20 cellular contexts compared by ENCODE assay signal in the genomic region with DNA sequence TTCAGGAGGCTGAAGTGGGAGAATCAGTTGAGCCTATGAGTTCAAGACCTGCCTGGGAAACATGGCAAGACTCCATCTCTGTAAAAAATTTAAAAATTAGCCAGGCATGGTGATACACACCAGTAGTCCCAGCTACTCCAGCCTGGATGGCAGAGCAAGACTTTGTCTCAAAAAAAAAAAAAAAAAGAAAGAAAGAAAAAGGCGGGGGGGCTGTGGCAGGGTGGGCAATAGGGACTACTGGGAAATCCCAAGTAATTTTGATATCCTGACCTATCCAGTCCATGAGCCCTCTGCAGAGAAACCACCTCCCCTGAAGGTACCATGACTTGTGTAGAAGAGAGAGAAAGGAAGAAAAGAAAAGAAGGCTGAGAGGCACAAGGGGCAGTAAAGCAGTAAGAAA. TPM values are rescaled to one million over a fixed set of nuclear protein-coding genes. Genes with fewer than 3 reads are reported as not detected.
DNase-seq lines count a peak whose midpoint lies in the region; ATAC-seq and TF ChIP-seq lines count a peak whose summit lies in the region.
"Had no signal": no experiment of that assay in that cellular context is flagged by ENCODE, and none has a peak within 500 bp of the region (broad histone marks: within the 10 kb centered on the region; RNA-seq: fewer than 3 reads in every experiment).

No MANE protein-coding gene starts in this region.

- H3K27ac ChIP-seq in GM23338 (ENCODE audit: low read depth) (peak overlapping the region; percentile 79), OCI-LY3 (ENCODE audit: low read length) (no peak overlapping the region), iPS-20b (ENCODE audit: low read length) (no peak overlapping the region)
- H3K27ac ChIP-seq: RWPE1 had no signal

- TF ChIP-seq CTCF in GM23338 (conservative IDR thresholded peaks at IDR 0.05; ENCODE audit: low read depth in 2 of 2): no peak
- TF ChIP-seq CTCF in OCI-LY3 (IDR thresholded peaks at IDR 0.05; ENCODE audit: low read depth, low read length): no peak
- no peak for TF ChIP-seq CTCF in Calu3 (IDR thresholded peaks at IDR 0.05; ENCODE audit: unreplicated experiment)

- intact Hi-C loops in Calu3 (cut with micrococcal nuclease; ENCODE audit: unreplicated experiment): loop anchor here (5.0 kb wide), 1 partner anchor 56 kb away; no protein-coding TSS in a partner anchor

- CTCF ChIA-PET in Calu3 (lab: Charles Lee): no interaction called here

- H3K9ac ChIP-seq in OCI-LY3 (ENCODE audit: low read length): no peak overlapping the region
- peak overlapping the region; percentile 25; the same call in 1 of the 2 replicates for H3K9ac ChIP-seq in iPS-20b (ENCODE audit: low read depth, low read length)

- 0 out of 2 replicates have a peak, but pooled peaks cover 10% of the 10 kb centered on the region for H3K36me3 ChIP-seq in GM23338 (ENCODE audit: insufficient read depth)
- peaks cover 13% of the 10 kb centered on the region for H3K36me3 ChIP-seq in OCI-LY3 (replicated peaks; ENCODE audit: low read depth, low read length)
- no peaks in the 10 kb centered on the region for H3K36me3 ChIP-seq in iPS-20b (ENCODE audit: insufficient read depth, low read depth, low read length)
- H3K36me3 ChIP-seq in MG63: no peaks in the 10 kb centered on the region

- H3K4me3 ChIP-seq in GM23338 (no peak overlapping the region), OCI-LY3 (ENCODE audit: low read length) (no peak overlapping the region), iPS-20b (ENCODE audit: low read length) (no peak overlapping the region), MG63 (no peak overlapping the region)
- H3K4me3 ChIP-seq: heart right ventricle had no signal

- peaks cover 22% of the 10 kb centered on the region for H3K9me3 ChIP-seq in OCI-LY3 (ENCODE audit: insufficient read depth, low read length)
- H3K9me3 ChIP-seq in iPS-20b (ENCODE audit: insufficient read depth, low read depth, low read length): peaks cover 13% of the 10 kb centered on the region
- H3K9me3 ChIP-seq in MG63: peaks cover 19% of the 10 kb centered on the region

- H3K27me3 Mint-ChIP-seq in GM23338 (ENCODE audit: insufficient read depth, low read depth, poor library complexity): peaks cover 3% of the 10 kb centered on the region
- H3K27me3 Mint-ChIP-seq in Calu3 (ENCODE audit: unreplicated experiment): no peaks in the 10 kb centered on the region
- H3K27me3 Mint-ChIP-seq: activated B cell treated with CpG ODN at 0.5 μM for 24 hours; activated naive CD8-positive, alpha-beta T cell treated with anti-CD3 and anti-CD28 coated beads for 36 hours; CD4-positive, alpha-beta memory T cell had no signal

- H4K20me1 ChIP-seq in GM23338 (replicated peaks; ENCODE audit: insufficient read depth) (no peaks in the 10 kb centered on the region), OCI-LY3 (ENCODE audit: insufficient read depth, low read length) (no peaks in the 10 kb centered on the region)

- H3K9me3 Mint-ChIP-seq in GM23338 (peaks cover 23% of the 10 kb centered on the region), Calu3 (ENCODE audit: low read depth, unreplicated experiment) (peaks cover 5% of the 10 kb centered on the region)

- H3K4me2 ChIP-seq in GM23338 (peak overlapping the region; percentile 45; the same call in 1 of the 2 replicates), OCI-LY3 (ENCODE audit: low read length) (peak overlapping the region; percentile 26; the same call in 1 of the 2 replicates)

- H3K27me3 ChIP-seq in GM23338 (ENCODE audit: insufficient read depth) (no peaks in the 10 kb centered on the region), OCI-LY3 (ENCODE audit: low read depth, low read length) (peaks cover 60% of the 10 kb centered on the region), iPS-20b (ENCODE audit: insufficient read depth, low read length) (no peaks in the 10 kb centered on the region), MG63 (no peaks in the 10 kb centered on the region)
- H3K27me3 ChIP-seq: heart right ventricle had no signal

- H3K4me1 ChIP-seq in GM23338 (ENCODE audit: insufficient read depth): peaks cover 20% of the 10 kb centered on the region
- peaks cover 11% of the 10 kb centered on the region for H3K4me1 ChIP-seq in OCI-LY3 (ENCODE audit: low read length)
- peaks cover 28% of the 10 kb centered on the region; the same call in 1 of the 2 replicates for H3K4me1 ChIP-seq in iPS-20b (ENCODE audit: insufficient read depth, low read length)

- no peaks in the 10 kb centered on the region for H3K79me2 ChIP-seq in GM23338 (replicated peaks; ENCODE audit: insufficient read depth)
- H3K79me2 ChIP-seq in OCI-LY3 (ENCODE audit: low read length): no peaks in the 10 kb centered on the region

- H3K27ac Mint-ChIP-seq in GM23338 (peak overlapping the region; percentile 47), Calu3 (ENCODE audit: unreplicated experiment) (no peak overlapping the region)
- H3K27ac Mint-ChIP-seq: activated B cell treated with CpG ODN at 0.5 μM for 24 hours; activated CD4-positive, alpha-beta memory T cell treated with anti-CD3 and anti-CD28 coated beads for 36 hours; activated naive CD8-positive, alpha-beta T cell treated with anti-CD3 and anti-CD28 coated beads for 36 hours; activated T-helper 2 cell treated with anti-CD3 and anti-CD28 coated beads, Interferon-gamma antibody, Interleukin-2, Interleukin-4, amounts not matched to agents 10 μg/mL and 5 μg/mL and 100 μg/mL, durations not matched to agents 14 hours and 24 hours and 36 hours had no signal

- DNase-seq in GM23338 (ENCODE audit: low spot score) (no peak), renal cortical epithelial cell (ENCODE audit: low read depth) (peak; percentile 48), Calu3 (no peak), MG63 (no peak), NCI-H1092 (lab: John Stamatoyannopoulos, UW) (no peak)
- DNase-seq: activated B cell treated with CpG ODN at 0.5 μM for 24 hours; activated CD4-positive, alpha-beta memory T cell treated with anti-CD3 and anti-CD28 coated beads for 36 hours; activated naive CD8-positive, alpha-beta T cell treated with anti-CD3 and anti-CD28 coated beads for 36 hours; CD4-positive, alpha-beta memory T cell; heart right ventricle; left colon; NCI-H187 treated with DMSO at 0.1 percent for 48 hours; NCI-H526; retina; stimulated activated CD4-positive, alpha-beta T cell treated with anti-CD3 and anti-CD28 coated beads, Interleukin-4, amount 100 ng/mL, for 24 hours; stimulated activated naive CD4-positive, alpha-beta T cell treated with Interleukin-2 at 50 U/mL for 16 hours had no signal

- no TSS peak for BruUV-seq in Calu3 (replicated peaks; lab: Mats Ljungman, UMichigan)

- no peaks in the 10 kb centered on the region for H3K9me2 ChIP-seq in GM23338 (ENCODE audit: insufficient read depth)

- peaks cover 58% of the 10 kb centered on the region for H3K4me1 Mint-ChIP-seq in GM23338
- H3K4me1 Mint-ChIP-seq in Calu3 (ENCODE audit: low read depth, unreplicated experiment): peaks cover 15% of the 10 kb centered on the region

- H2AFZ ChIP-seq in GM23338 (no peak overlapping the region), OCI-LY3 (ENCODE audit: low read depth, low read length) (no peak overlapping the region)

- H3F3A ChIP-seq in GM23338 (replicated peaks; ENCODE audit: low read depth): no peaks in the 10 kb centered on the region

- H3K4me3 Mint-ChIP-seq in GM23338 (no peak overlapping the region), Calu3 (ENCODE audit: low read depth, unreplicated experiment) (no peak overlapping the region)
- H3K4me3 Mint-ChIP-seq: activated B cell treated with CpG ODN at 0.5 μM for 24 hours; activated CD4-positive, alpha-beta memory T cell treated with anti-CD3 and anti-CD28 coated beads for 36 hours; activated naive CD8-positive, alpha-beta T cell treated with anti-CD3 and anti-CD28 coated beads for 36 hours; CD4-positive, alpha-beta memory T cell had no signal

- peaks cover 20% of the 10 kb centered on the region; the same call in 2 of the 3 replicates for H3K36me3 Mint-ChIP-seq in GM23338 (ENCODE audit: low read depth)
- no peaks in the 10 kb centered on the region for H3K36me3 Mint-ChIP-seq in Calu3 (ENCODE audit: insufficient read depth, unreplicated experiment)

- ATAC-seq in GM23338: no peak
- ATAC-seq: left colon had no signal

TF ChIP-seq in GM23338, 12 proteins besides CTCF, POLR2A, EP300 and RAD21:
- TF ChIP-seq POLR2AphosphoS5 (IDR thresholded peaks at IDR 0.05; ENCODE audit: low read depth): no peak
- TF ChIP-seq JUNB (IDR thresholded peaks at IDR 0.05; ENCODE audit: unreplicated experiment): no peak
- TF ChIP-seq, protein P1, sequence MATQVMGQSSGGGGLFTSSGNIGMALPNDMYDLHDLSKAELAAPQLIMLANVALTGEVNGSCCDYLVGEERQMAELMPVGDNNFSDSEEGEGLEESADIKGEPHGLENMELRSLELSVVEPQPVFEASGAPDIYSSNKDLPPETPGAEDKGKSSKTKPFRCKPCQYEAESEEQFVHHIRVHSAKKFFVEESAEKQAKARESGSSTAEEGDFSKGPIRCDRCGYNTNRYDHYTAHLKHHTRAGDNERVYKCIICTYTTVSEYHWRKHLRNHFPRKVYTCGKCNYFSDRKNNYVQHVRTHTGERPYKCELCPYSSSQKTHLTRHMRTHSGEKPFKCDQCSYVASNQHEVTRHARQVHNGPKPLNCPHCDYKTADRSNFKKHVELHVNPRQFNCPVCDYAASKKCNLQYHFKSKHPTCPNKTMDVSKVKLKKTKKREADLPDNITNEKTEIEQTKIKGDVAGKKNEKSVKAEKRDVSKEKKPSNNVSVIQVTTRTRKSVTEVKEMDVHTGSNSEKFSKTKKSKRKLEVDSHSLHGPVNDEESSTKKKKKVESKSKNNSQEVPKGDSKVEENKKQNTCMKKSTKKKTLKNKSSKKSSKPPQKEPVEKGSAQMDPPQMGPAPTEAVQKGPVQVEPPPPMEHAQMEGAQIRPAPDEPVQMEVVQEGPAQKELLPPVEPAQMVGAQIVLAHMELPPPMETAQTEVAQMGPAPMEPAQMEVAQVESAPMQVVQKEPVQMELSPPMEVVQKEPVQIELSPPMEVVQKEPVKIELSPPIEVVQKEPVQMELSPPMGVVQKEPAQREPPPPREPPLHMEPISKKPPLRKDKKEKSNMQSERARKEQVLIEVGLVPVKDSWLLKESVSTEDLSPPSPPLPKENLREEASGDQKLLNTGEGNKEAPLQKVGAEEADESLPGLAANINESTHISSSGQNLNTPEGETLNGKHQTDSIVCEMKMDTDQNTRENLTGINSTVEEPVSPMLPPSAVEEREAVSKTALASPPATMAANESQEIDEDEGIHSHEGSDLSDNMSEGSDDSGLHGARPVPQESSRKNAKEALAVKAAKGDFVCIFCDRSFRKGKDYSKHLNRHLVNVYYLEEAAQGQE (IDR thresholded peaks at IDR 0.05; ENCODE audit: unreplicated experiment): no peak
- TF ChIP-seq CREB1 (CRISPR knock-in tag; IDR thresholded peaks at IDR 0.05; ENCODE audit: low read depth): no peak

RNA-seq across cellular contexts. Expression of a gene that starts 45.3 kb away (rescaled TPM):
- 0.03 and 1.4 TPM in 2 replicates for total RNA-seq in GM23338 (2014; rRNA removed; shearing (Covaris generic))
- polyA plus RNA-seq in GM23338 (2016; fragmentation: Nextera tagmentation; extraction: Ambion mirVana): 0.14 and 0.23 TPM in 2 replicates
- total RNA-seq in renal cortical epithelial cell (34.8 and 124 TPM in 2 replicates), Calu3 (2022) (not detected in 2 replicates)
- 6.2 and 10.5 TPM in 2 replicates for total RNA-seq in MG63 (2014; rRNA removed; shearing (Covaris generic); ENCODE audit: low replicate concordance)
